In genomic region chr2:163345795-163346573, GRCh38 we compare ENCODE assay signal across 8 cellular contexts.
DNase-seq lines count a peak whose midpoint lies in the region; ATAC-seq and TF ChIP-seq lines count a peak whose summit lies in the region.

No MANE protein-coding gene starts in this region.

- peaks cover 34% of the 10 kb centered on the region for H3K4me1 Mint-ChIP-seq in nephron
- peaks cover 6% of the 10 kb centered on the region for H3K4me1 Mint-ChIP-seq in stimulated activated memory B cell treated with anti-CD40 and anti-IgM and Interleukin-4, amounts not matched to agents 10 μg/mL and 1 μg/mL and 100 μg/mL, for 72 hours

- H3K9me3 Mint-ChIP-seq in nephron = no peaks in the 10 kb centered on the region
- no peaks in the 10 kb centered on the region for H3K9me3 Mint-ChIP-seq in stimulated activated memory B cell treated with anti-CD40 and anti-IgM and Interleukin-4, amounts not matched to agents 10 μg/mL and 1 μg/mL and 100 μg/mL, for 72 hours

- peak; percentile 79 to 88 (median 81) for TF ChIP-seq CTCF in nephron (IDR thresholded peaks at IDR 0.05; ENCODE audit: unreplicated experiment in 3 of 3)

- no peaks in the 10 kb centered on the region for H3K36me3 ChIP-seq in NT2/D1 (ENCODE audit: insufficient read depth, insufficient read length, low read length)

- H3K36me3 Mint-ChIP-seq in nephron (ENCODE audit: low read depth) = no peaks in the 10 kb centered on the region
- no peaks in the 10 kb centered on the region for H3K36me3 Mint-ChIP-seq in stimulated activated memory B cell treated with anti-CD40 and anti-IgM and Interleukin-4, amounts not matched to agents 10 μg/mL and 1 μg/mL and 100 μg/mL, for 72 hours

- no peaks in the 10 kb centered on the region for H3K27me3 ChIP-seq in NT2/D1 (ENCODE audit: insufficient read depth, insufficient read length)

- no peak overlapping the region for H3K4me3 ChIP-seq in NT2/D1 (ENCODE audit: insufficient read length, low read depth)

- no peaks in the 10 kb centered on the region for H3K4me1 ChIP-seq in NT2/D1 (ENCODE audit: insufficient read depth, insufficient read length)

- no peaks in the 10 kb centered on the region for H3K9me3 ChIP-seq in NT2/D1 (ENCODE audit: insufficient read depth, low read length)

- DNase-seq in ELR (ENCODE audit: low read depth) (peak; percentile 78), HuH-7 (ENCODE audit: low spot score) (peak; percentile 36), NT2/D1 (ENCODE audit: low read depth, low spot score) (peak; percentile 46), dermis blood vessel endothelial cell (peak; percentile 81)
- no peak for DNase-seq in activated effector memory CD4-positive, alpha-beta T cell treated with Interleukin-2 at 50 U/mL for 16 hours

- no peak overlapping the region for H3K9ac ChIP-seq in NT2/D1 (ENCODE audit: insufficient read length, low read depth)

- H3K27ac Mint-ChIP-seq in nephron = peak overlapping the region in 1 of 3 experiments; percentile 5
- H3K27ac Mint-ChIP-seq in stimulated activated memory B cell treated with anti-CD40 and anti-IgM and Interleukin-4, amounts not matched to agents 10 μg/mL and 1 μg/mL and 100 μg/mL, for 72 hours = no peak overlapping the region

- H3K4me3 Mint-ChIP-seq in nephron = no peak overlapping the region
- H3K4me3 Mint-ChIP-seq in stimulated activated memory B cell treated with anti-CD40 and anti-IgM and Interleukin-4, amounts not matched to agents 10 μg/mL and 1 μg/mL and 100 μg/mL, for 72 hours = no peak overlapping the region

- ATAC-seq in GM21619 (IDR thresholded peaks at IDR 0.05; ENCODE audit: unreplicated experiment) = peak; percentile 71
- no peak for ATAC-seq in stimulated activated memory B cell treated with anti-CD40 and anti-IgM and Interleukin-4, amounts not matched to agents 10 μg/mL and 1 μg/mL and 100 μg/mL, for 72 hours

- H3K27me3 Mint-ChIP-seq in nephron (ENCODE audit: low read depth) = no peaks in the 10 kb centered on the region
- no peaks in the 10 kb centered on the region for H3K27me3 Mint-ChIP-seq in stimulated activated memory B cell treated with anti-CD40 and anti-IgM and Interleukin-4, amounts not matched to agents 10 μg/mL and 1 μg/mL and 100 μg/mL, for 72 hours
